In genomic region chr17:72004476-72005331, GRCh38 we compare ENCODE assay signal across 12 cellular contexts.
DNase-seq lines count a peak whose midpoint lies in the region; ATAC-seq and TF ChIP-seq lines count a peak whose summit lies in the region.
"Had no signal": no experiment of that assay in that cellular context is flagged by ENCODE, and none has a peak within 500 bp of the region (broad histone marks: within the 10 kb centered on the region; RNA-seq: fewer than 3 reads in every experiment).

No MANE protein-coding gene starts in this region.

- H3K36me3 Mint-ChIP-seq in chondrocyte (ENCODE audit: low read depth) (no peaks in the 10 kb centered on the region), immature natural killer cell (no peaks in the 10 kb centered on the region)
- H3K36me3 Mint-ChIP-seq: naive thymus-derived CD4-positive, alpha-beta T cell had no signal

- H3K27me3 Mint-ChIP-seq in chondrocyte (ENCODE audit: low read depth) (no peaks in the 10 kb centered on the region), immature natural killer cell (ENCODE audit: low read depth in 3 of 3) (peaks cover 2 to 3% (median 2%) of the 10 kb centered on the region in 3 donors)
- H3K27me3 Mint-ChIP-seq: stimulated activated naive CD8-positive, alpha-beta T cell treated with anti-CD3 and anti-CD28 coated beads, Interleukin-15, Interleukin-2, amounts not matched to agents 100 ng/mL and 50 ng/mL, for 24 hours had no signal

- no peak for TF ChIP-seq CTCF in chondrocyte (IDR thresholded peaks at IDR 0.05)

- peaks cover 29% of the 10 kb centered on the region for H3K4me1 Mint-ChIP-seq in chondrocyte (ENCODE audit: low read depth)
- no peaks in the 10 kb centered on the region for H3K4me1 Mint-ChIP-seq in immature natural killer cell

- DNase-seq in chondrocyte (ENCODE audit: low spot score) (no peak), immature natural killer cell (no peak), NCI-H748 treated with DMSO at 0.1 percent for 48 hours (lab: John Stamatoyannopoulos, UW) (no peak), DMS79 treated with DMSO at 0.1 percent for 48 hours (lab: John Stamatoyannopoulos, UW) (no peak), NOMO-1 treated with dmso at 0.1 percent for 144 hours (lab: John Stamatoyannopoulos, UW; ENCODE audit: unreplicated experiment) (no peak)
- DNase-seq: activated naive CD4-positive, alpha-beta T cell treated with anti-CD3 and anti-CD28 coated beads for 36 hours; naive thymus-derived CD4-positive, alpha-beta T cell; NCI-H1048 had no signal

- H3K27ac Mint-ChIP-seq in chondrocyte (ENCODE audit: unreplicated experiment) (peak overlapping the region; percentile 62), immature natural killer cell (no peak overlapping the region)
- H3K27ac Mint-ChIP-seq: activated naive CD4-positive, alpha-beta T cell treated with anti-CD3 and anti-CD28 coated beads for 36 hours; naive thymus-derived CD4-positive, alpha-beta T cell; stimulated activated naive CD8-positive, alpha-beta T cell treated with anti-CD3 and anti-CD28 coated beads, Interleukin-15, Interleukin-2, amounts not matched to agents 100 ng/mL and 50 ng/mL, for 24 hours had no signal

- H3K4me3 Mint-ChIP-seq in chondrocyte (ENCODE audit: unreplicated experiment), result no peak overlapping the region
- no peak overlapping the region for H3K4me3 Mint-ChIP-seq in immature natural killer cell
- H3K4me3 Mint-ChIP-seq: activated naive CD4-positive, alpha-beta T cell treated with anti-CD3 and anti-CD28 coated beads for 36 hours; naive thymus-derived CD4-positive, alpha-beta T cell; stimulated activated naive CD8-positive, alpha-beta T cell treated with anti-CD3 and anti-CD28 coated beads, Interleukin-15, Interleukin-2, amounts not matched to agents 100 ng/mL and 50 ng/mL, for 24 hours had no signal

- ATAC-seq in GM18508 (IDR thresholded peaks at IDR 0.05; ENCODE audit: insufficient read depth, unreplicated experiment), result peak; percentile 34
- ATAC-seq in GM21390 (IDR thresholded peaks at IDR 0.05; ENCODE audit: unreplicated experiment), result peak; percentile 72
- ATAC-seq in HG03103 (IDR thresholded peaks at IDR 0.05; ENCODE audit: low read depth, unreplicated experiment), result peak; percentile 47
- ATAC-seq: naive thymus-derived CD4-positive, alpha-beta T cell had no signal

- H3K9me3 Mint-ChIP-seq in chondrocyte (ENCODE audit: low read depth) (no peaks in the 10 kb centered on the region), immature natural killer cell (peaks cover 0 to 5% (median 1%) of the 10 kb centered on the region in 6 donors)
- H3K9me3 Mint-ChIP-seq: activated naive CD4-positive, alpha-beta T cell treated with anti-CD3 and anti-CD28 coated beads for 36 hours; stimulated activated naive CD8-positive, alpha-beta T cell treated with anti-CD3 and anti-CD28 coated beads, Interleukin-15, Interleukin-2, amounts not matched to agents 100 ng/mL and 50 ng/mL, for 24 hours had no signal
